Comparison of ENCODE assay signal across 8 cellular contexts in the genomic region with DNA sequence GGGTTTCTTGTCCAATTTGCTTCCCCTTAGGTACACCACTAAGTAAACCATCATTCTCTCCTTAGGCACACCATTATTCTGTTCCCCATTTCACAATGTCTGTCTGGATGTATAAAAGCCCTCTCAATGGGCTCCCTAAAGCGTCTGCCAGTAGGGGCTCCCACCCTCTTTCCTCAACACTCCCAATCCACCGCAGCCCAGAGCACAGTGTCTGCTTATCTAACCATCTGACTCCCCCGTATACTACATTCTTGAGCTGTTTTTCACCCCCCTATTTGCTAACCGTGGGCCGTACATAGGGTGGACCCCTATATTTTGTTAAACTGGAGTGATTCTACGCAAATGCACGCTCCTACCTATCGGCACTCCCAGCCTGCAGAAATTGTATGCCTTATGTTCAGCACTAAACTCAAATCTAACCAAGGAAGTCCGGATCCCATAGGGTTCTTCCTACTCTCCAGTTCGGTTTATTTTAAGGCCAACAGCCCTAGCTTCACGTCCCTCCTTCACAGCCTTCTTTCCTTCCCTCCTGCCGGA. TPM values are rescaled to one million over a fixed set of nuclear protein-coding genes. Genes with fewer than 3 reads are reported as not detected.
DNase-seq lines count a peak whose midpoint lies in the region; ATAC-seq and TF ChIP-seq lines count a peak whose summit lies in the region.

No MANE protein-coding gene starts in this region.

- peak; percentile 14 for ATAC-seq in GM18858 (IDR thresholded peaks at IDR 0.05; ENCODE audit: unreplicated experiment)
- ATAC-seq in HG03354 (IDR thresholded peaks at IDR 0.05; ENCODE audit: poor library complexity, severe bottlenecking, unreplicated experiment) = peak; percentile 20
- peak; percentile 12 for ATAC-seq in central memory CD8-positive, alpha-beta T cell (replicated peaks; ENCODE audit: extremely low read depth, poor library complexity, severe bottlenecking)
- peak; percentile 17 for ATAC-seq in left lobe of liver
- ATAC-seq in thoracic aorta (ENCODE audit: insufficient number of reproducible peaks, low FRiP score, low read depth) = peak; percentile 8

- peak overlapping the region in 1 of 2 donors; percentile 90 for H3K27ac ChIP-seq in thoracic aorta

- H3K27ac Mint-ChIP-seq in CD14-positive monocyte = peak overlapping the region; percentile 94 to 98 (median 96)
- H3K27ac Mint-ChIP-seq in central memory CD8-positive, alpha-beta T cell (ENCODE audit: low read depth) = peak overlapping the region; percentile 96

- CTCF ChIA-PET in GM10248 (lab: Yijun Ruan, JAX) = interaction anchor here (0.9 to 3.8 kb wide), 30 partner anchors 8 to 359 kb away, joined by 3 to 42 read pairs (median 4); a partner anchor contains a TSS

- peaks cover 25% of the 10 kb centered on the region for H3K4me1 Mint-ChIP-seq in CD14-positive monocyte
- H3K4me1 Mint-ChIP-seq in central memory CD8-positive, alpha-beta T cell = peaks cover 26% of the 10 kb centered on the region

- peak overlapping the region; percentile 97 for H3K4me3 ChIP-seq in thoracic aorta

- H3K36me3 Mint-ChIP-seq in CD14-positive monocyte = peaks cover 12 to 15% of the 10 kb centered on the region in 2 donors
- H3K36me3 Mint-ChIP-seq in central memory CD8-positive, alpha-beta T cell (ENCODE audit: insufficient read depth) = peaks cover 20% of the 10 kb centered on the region

- no peaks in the 10 kb centered on the region for H3K9me3 ChIP-seq in thoracic aorta

- POLR2A ChIA-PET in GM10248 (lab: Yijun Ruan, JAX) = interaction anchor here (0.6 kb wide), 1 partner anchor 358 kb away, joined by 3 read pairs; no protein-coding TSS in a partner anchor

- peaks cover 9% of the 10 kb centered on the region for H3K36me3 ChIP-seq in thoracic aorta

- intact Hi-C loops in CD14-positive monocyte (cut with micrococcal nuclease) = loop anchor here (1.0 to 10.0 kb wide), 4 partner anchors 21 to 55 kb away; a partner anchor contains a TSS

- peaks cover 0 to 4% (median 2%) of the 10 kb centered on the region in 3 donors for H3K27me3 Mint-ChIP-seq in CD14-positive monocyte (ENCODE audit: low read depth in 3 of 3)
- no peaks in the 10 kb centered on the region for H3K27me3 Mint-ChIP-seq in central memory CD8-positive, alpha-beta T cell

- no peaks in the 10 kb centered on the region for H3K27me3 ChIP-seq in thoracic aorta (replicated peaks; ENCODE audit: insufficient read depth)

- TF ChIP-seq CTCF in CD14-positive monocyte (IDR thresholded peaks at IDR 0.05) = no peak
- TF ChIP-seq CTCF in thoracic aorta (IDR thresholded peaks at IDR 0.05) = no peak
- TF ChIP-seq CTCF in GM10248 (IDR thresholded peaks at IDR 0.05; ENCODE audit: control extremely low read depth, extremely low read depth, low read depth, missing control alignments) = no peak

- no peaks in the 10 kb centered on the region for H3K9me3 Mint-ChIP-seq in CD14-positive monocyte
- H3K9me3 Mint-ChIP-seq in central memory CD8-positive, alpha-beta T cell = no peaks in the 10 kb centered on the region

- peaks cover 16 to 33% of the 10 kb centered on the region in 2 donors for H3K4me1 ChIP-seq in thoracic aorta (ENCODE audit: control insufficient read depth in 1 of 2, low read depth in 2 of 2)

- H3K4me3 Mint-ChIP-seq in CD14-positive monocyte = peak overlapping the region; percentile 91 to 97
- H3K4me3 Mint-ChIP-seq in central memory CD8-positive, alpha-beta T cell = peak overlapping the region; percentile 91

- DNase-seq in CD14-positive monocyte (ENCODE audit: low spot score) = no peak
- peak; percentile 87 for DNase-seq in OCI-M1 (lab: John Stamatoyannopoulos, UW)
- DNase-seq in central memory CD8-positive, alpha-beta T cell (ENCODE audit: low spot score in 2 of 2) = no peak
- DNase-seq in left lobe of liver (ENCODE audit: low spot score) = no peak
- no peak for DNase-seq in thoracic aorta (ENCODE audit: low spot score)
- DNase-seq in GM10248 (ENCODE audit: extremely low spot score) = no peak

RNA-seq across cellular contexts. Expression of a gene that starts 0.7 kb away (rescaled TPM):
- polyA plus RNA-seq in CD14-positive monocyte = 10 to 100 TPM; 48.4 to 48.8 TPM
- total RNA-seq in left lobe of liver = 52.4 TPM
- total RNA-seq in thoracic aorta = 10 to 100 TPM; 68.8 to 74.2 TPM

RNA-seq across cellular contexts. Expression of a gene that starts 17.1 kb away (rescaled TPM):
- not detected for polyA plus RNA-seq in CD14-positive monocyte
- total RNA-seq in left lobe of liver (not detected), thoracic aorta (1 to 10 TPM in 1 of 2 donors, under 1 TPM in 1; 0.68 to 1.2 TPM)

RNA-seq across cellular contexts. Expression of a gene that starts 35.3 kb away (rescaled TPM):
- not detected for polyA plus RNA-seq in CD14-positive monocyte
- total RNA-seq in left lobe of liver (not detected), thoracic aorta (10 to 100 TPM in 1 of 2 donors, not detected in 1; 43.2 TPM)

RNA-seq across cellular contexts. Expression of a gene that starts 52.4 kb away (rescaled TPM):
- not detected for polyA plus RNA-seq in CD14-positive monocyte
- total RNA-seq in left lobe of liver = not detected
- not detected for total RNA-seq in thoracic aorta

RNA-seq across cellular contexts. Expression of a gene that starts 52.5 kb away (rescaled TPM):
- polyA plus RNA-seq in CD14-positive monocyte = 10 to 100 TPM in 1 of 2 donors, 1 to 10 TPM in 1; 9.4 to 11.8 TPM
- total RNA-seq in left lobe of liver (159 TPM), thoracic aorta (10 to 100 TPM; 43.3 to 64.0 TPM)
